ENCODE assay signal across 1 cellular context in the genomic region with DNA sequence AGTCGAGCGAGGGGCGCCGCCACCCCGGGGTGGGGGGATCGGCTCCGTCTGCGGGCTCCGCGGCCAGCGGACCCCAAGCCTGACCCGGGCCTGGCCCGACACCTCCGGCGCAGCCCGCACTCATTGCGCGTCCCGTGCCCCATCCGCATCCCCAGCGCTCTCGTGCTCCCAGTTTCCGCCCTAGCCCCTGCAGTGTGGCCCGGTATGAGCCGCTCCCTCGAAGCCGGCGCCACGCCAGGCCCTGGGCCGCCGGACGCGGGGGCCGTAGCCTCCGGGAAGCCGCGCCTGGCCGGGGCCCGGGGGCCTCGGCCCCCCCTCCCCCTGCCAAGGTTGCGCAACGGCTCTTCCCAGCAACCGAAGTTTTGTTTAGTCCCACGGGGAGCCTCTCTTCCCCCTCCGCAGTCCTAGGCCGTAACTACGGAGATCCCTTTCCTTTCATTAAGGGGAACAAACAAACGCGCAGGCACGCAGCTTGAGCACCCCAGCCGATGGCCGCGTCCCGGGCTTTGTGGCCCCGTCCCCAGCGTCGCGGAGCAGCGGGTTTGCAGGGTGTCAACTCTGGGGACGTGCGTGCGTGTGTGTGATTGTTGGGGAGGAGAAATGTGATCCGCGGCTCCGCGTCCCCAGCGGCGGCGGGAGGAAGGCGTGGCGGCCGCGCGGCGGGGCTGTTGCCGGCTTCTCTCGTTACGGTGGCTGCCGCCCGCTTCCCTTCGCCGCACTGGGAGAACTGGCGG.
TF ChIP-seq lines count a peak whose summit lies in the region.

No MANE protein-coding gene starts in this region.

TF ChIP-seq in HepG2, 621 proteins besides CTCF, POLR2A, EP300 and RAD21 (continued from another document and continues in another):
- TF ChIP-seq, protein P1, sequence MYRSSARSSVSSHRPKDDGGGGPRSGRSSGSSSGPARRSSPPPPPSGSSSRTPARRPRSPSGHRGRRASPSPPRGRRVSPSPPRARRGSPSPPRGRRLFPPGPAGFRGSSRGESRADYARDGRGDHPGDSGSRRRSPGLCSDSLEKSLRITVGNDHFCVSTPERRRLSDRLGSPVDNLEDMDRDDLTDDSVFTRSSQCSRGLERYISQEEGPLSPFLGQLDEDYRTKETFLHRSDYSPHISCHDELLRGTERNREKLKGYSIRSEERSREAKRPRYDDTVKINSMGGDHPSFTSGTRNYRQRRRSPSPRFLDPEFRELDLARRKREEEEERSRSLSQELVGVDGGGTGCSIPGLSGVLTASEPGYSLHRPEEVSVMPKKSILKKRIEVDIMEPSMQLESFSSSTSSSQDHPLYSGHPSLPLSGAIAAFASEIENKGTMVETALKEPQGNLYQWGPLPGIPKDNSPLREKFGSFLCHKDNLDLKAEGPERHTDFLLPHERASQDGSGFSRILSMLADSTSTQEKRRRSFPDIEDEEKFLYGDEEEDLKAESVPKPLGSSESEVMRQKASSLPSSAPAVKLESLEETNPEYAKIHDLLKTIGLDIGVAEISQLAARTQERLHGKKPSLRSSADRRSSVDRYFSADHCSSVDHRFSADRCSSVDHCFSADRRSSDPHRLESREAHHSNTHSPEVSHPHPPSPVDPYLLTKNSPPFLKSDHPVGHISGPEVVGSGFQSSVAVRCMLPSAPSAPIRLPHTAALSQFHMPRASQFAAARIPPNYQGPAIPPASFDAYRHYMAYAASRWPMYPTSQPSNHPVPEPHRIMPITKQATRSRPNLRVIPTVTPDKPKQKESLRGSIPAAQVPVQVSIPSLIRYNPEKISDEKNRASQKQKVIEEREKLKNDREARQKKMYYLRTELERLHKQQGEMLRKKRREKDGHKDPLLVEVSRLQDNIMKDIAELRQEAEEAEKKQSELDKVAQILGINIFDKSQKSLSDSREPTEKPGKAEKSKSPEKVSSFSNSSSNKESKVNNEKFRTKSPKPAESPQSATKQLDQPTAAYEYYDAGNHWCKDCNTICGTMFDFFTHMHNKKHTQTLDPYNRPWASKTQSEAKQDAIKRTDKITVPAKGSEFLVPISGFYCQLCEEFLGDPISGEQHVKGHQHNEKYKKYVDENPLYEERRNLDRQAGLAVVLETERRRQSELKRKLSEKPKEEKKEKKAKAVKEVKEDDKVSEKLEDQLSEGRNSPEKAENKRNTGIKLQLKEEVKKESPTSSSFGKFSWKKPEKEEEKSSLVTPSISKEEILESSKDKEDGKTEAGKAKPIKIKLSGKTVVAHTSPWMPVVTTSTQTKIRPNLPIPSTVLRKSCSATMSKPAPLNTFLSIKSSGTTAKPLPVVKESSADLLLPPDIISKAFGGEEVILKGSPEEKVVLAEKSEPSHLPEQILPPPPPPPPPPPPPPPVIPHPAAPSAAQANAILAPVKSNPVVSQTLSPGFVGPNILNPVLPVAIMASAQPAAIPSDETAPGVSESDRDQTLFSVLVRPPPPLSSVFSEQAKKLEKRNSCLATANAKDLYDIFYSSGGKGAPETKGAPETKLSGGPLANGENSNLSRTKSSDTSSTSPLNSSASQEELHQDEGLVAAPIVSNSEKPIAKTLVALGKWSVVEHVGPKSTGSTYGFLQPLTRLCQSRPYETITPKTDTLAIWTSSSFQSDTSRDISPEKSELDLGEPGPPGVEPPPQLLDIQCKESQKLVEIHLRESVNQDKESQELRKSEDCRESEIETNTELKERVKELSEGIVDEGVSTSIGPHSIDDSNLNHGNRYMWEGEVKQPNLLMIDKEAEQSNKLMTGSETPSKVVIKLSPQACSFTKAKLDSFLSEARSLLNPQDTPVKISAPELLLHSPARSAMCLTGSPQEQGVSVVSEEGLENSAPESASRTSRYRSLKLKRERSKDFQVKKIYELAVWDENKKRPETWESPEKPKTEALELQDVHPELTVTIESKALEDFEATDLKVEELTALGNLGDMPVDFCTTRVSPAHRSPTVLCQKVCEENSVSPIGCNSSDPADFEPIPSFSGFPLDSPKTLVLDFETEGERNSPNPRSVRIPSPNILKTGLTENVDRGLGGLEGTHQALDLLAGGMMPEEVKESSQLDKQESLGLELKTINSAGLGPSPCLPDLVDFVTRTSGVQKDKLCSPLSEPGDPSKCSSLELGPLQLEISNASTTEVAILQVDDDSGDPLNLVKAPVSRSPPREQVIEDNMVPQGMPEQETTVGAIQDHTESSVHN (CRISPR knock-in tag; IDR thresholded peaks at IDR 0.05) = 0 out of 2 replicates have a peak, but pooled peaks have one; percentile 36
- TF ChIP-seq, protein P2, sequence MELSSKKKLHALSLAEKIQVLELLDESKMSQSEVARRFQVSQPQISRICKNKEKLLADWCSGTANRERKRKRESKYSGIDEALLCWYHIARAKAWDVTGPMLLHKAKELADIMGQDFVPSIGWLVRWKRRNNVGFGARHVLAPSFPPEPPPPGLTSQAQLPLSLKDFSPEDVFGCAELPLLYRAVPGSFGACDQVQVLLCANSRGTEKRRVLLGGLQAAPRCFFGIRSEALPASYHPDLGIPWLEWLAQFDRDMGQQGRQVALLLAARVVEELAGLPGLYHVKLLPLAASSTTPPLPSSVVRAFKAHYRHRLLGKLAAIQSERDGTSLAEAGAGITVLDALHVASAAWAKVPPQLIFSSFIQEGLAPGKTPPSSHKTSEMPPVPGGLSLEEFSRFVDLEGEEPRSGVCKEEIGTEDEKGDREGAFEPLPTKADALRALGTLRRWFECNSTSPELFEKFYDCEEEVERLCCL (CRISPR knock-in tag; IDR thresholded peaks at IDR 0.05; ENCODE audit: borderline replicate concordance) = no peak
- TF ChIP-seq ZSCAN21 (CRISPR knock-in tag; IDR thresholded peaks at IDR 0.05; ENCODE audit: borderline replicate concordance) (no peak; the same call in none of the 2 replicates), ISL2 (CRISPR knock-in tag; IDR thresholded peaks at IDR 0.05) (peak; percentile 23; the same call in 1 of the 2 replicates), AGO2 (optimal IDR thresholded peaks at IDR 0.05; ENCODE audit: low read depth, low read length) (peak; percentile 89), MAF1 (CRISPR knock-in tag; IDR thresholded peaks at IDR 0.05; ENCODE audit: borderline replicate concordance) (no peak), MAZ (IDR thresholded peaks at IDR 0.05; ENCODE audit: borderline replicate concordance, low read depth, low read length) (peak; percentile 36; the same call in 1 of the 2 replicates), MAZ (CRISPR knock-in tag; IDR thresholded peaks at IDR 0.05; ENCODE audit: low read depth) (peak; percentile 90; the same call in 1 of the 2 replicates), REXO4 (CRISPR knock-in tag; IDR thresholded peaks at IDR 0.05; ENCODE audit: borderline replicate concordance) (no peak), ZNF614 (CRISPR knock-in tag; IDR thresholded peaks at IDR 0.05; ENCODE audit: borderline replicate concordance) (no peak), ISX (CRISPR knock-in tag; conservative IDR thresholded peaks at IDR 0.05) (no peak; the same call in 1 of the 2 replicates), ZNF230 (CRISPR knock-in tag; IDR thresholded peaks at IDR 0.05) (no peak), PTBP1 (IDR thresholded peaks at IDR 0.05; ENCODE audit: low read depth, low read length, poor library complexity, severe bottlenecking) (no peak), SNRNP70 (IDR thresholded peaks at IDR 0.05; ENCODE audit: low read depth, low read length) (no peak), ZNF354B (CRISPR knock-in tag; IDR thresholded peaks at IDR 0.05) (no peak), ZKSCAN8 (CRISPR knock-in tag; IDR thresholded peaks at IDR 0.05; ENCODE audit: borderline replicate concordance) (no peak), ZNF781 (CRISPR knock-in tag; IDR thresholded peaks at IDR 0.05; ENCODE audit: borderline replicate concordance, not compliant biosample characterization) (no peak), REPIN1 (CRISPR knock-in tag; IDR thresholded peaks at IDR 0.05; ENCODE audit: borderline replicate concordance, low read depth) (peak; percentile 27; the same call in 1 of the 2 replicates), ZNF343 (CRISPR knock-in tag; IDR thresholded peaks at IDR 0.05) (no peak), FOXK1 (CRISPR knock-in tag; IDR thresholded peaks at IDR 0.05; ENCODE audit: borderline replicate concordance, low read depth) (no peak), ZNF225 (CRISPR knock-in tag; IDR thresholded peaks at IDR 0.05) (peak; percentile 13; the same call in 1 of the 2 replicates), SRSF1 (optimal IDR thresholded peaks at IDR 0.05; ENCODE audit: low read depth, low read length) (peak; percentile 14), HNRNPL (IDR thresholded peaks at IDR 0.05; ENCODE audit: low read depth, low read length) (0 out of 2 replicates have a peak, but pooled peaks have one; percentile 45)
- TF ChIP-seq, protein P3, sequence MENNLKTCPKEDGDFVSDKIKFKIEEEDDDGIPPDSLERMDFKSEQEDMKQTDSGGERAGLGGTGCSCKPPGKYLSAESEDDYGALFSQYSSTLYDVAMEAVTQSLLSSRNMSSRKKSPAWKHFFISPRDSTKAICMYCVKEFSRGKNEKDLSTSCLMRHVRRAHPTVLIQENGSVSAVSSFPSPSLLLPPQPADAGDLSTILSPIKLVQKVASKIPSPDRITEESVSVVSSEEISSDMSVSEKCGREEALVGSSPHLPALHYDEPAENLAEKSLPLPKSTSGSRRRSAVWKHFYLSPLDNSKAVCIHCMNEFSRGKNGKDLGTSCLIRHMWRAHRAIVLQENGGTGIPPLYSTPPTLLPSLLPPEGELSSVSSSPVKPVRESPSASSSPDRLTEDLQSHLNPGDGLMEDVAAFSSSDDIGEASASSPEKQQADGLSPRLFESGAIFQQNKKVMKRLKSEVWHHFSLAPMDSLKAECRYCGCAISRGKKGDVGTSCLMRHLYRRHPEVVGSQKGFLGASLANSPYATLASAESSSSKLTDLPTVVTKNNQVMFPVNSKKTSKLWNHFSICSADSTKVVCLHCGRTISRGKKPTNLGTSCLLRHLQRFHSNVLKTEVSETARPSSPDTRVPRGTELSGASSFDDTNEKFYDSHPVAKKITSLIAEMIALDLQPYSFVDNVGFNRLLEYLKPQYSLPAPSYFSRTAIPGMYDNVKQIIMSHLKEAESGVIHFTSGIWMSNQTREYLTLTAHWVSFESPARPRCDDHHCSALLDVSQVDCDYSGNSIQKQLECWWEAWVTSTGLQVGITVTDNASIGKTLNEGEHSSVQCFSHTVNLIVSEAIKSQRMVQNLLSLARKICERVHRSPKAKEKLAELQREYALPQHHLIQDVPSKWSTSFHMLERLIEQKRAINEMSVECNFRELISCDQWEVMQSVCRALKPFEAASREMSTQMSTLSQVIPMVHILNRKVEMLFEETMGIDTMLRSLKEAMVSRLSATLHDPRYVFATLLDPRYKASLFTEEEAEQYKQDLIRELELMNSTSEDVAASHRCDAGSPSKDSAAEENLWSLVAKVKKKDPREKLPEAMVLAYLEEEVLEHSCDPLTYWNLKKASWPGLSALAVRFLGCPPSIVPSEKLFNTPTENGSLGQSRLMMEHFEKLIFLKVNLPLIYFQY (CRISPR knock-in tag; IDR thresholded peaks at IDR 0.05; ENCODE audit: borderline replicate concordance) = no peak; the same call in 1 of the 2 replicates
- TF ChIP-seq, protein P4, sequence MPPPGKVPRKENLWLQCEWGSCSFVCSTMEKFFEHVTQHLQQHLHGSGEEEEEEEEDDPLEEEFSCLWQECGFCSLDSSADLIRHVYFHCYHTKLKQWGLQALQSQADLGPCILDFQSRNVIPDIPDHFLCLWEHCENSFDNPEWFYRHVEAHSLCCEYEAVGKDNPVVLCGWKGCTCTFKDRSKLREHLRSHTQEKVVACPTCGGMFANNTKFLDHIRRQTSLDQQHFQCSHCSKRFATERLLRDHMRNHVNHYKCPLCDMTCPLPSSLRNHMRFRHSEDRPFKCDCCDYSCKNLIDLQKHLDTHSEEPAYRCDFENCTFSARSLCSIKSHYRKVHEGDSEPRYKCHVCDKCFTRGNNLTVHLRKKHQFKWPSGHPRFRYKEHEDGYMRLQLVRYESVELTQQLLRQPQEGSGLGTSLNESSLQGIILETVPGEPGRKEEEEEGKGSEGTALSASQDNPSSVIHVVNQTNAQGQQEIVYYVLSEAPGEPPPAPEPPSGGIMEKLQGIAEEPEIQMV (CRISPR knock-in tag; IDR thresholded peaks at IDR 0.05; ENCODE audit: low read depth) = peak; percentile 80; the same call in 1 of the 2 replicates
- TF ChIP-seq, protein P5, sequence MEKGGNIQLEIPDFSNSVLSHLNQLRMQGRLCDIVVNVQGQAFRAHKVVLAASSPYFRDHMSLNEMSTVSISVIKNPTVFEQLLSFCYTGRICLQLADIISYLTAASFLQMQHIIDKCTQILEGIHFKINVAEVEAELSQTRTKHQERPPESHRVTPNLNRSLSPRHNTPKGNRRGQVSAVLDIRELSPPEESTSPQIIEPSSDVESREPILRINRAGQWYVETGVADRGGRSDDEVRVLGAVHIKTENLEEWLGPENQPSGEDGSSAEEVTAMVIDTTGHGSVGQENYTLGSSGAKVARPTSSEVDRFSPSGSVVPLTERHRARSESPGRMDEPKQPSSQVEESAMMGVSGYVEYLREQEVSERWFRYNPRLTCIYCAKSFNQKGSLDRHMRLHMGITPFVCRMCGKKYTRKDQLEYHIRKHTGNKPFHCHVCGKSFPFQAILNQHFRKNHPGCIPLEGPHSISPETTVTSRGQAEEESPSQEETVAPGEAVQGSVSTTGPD (CRISPR knock-in tag; IDR thresholded peaks at IDR 0.05) = no peak
- TF ChIP-seq, protein P6, sequence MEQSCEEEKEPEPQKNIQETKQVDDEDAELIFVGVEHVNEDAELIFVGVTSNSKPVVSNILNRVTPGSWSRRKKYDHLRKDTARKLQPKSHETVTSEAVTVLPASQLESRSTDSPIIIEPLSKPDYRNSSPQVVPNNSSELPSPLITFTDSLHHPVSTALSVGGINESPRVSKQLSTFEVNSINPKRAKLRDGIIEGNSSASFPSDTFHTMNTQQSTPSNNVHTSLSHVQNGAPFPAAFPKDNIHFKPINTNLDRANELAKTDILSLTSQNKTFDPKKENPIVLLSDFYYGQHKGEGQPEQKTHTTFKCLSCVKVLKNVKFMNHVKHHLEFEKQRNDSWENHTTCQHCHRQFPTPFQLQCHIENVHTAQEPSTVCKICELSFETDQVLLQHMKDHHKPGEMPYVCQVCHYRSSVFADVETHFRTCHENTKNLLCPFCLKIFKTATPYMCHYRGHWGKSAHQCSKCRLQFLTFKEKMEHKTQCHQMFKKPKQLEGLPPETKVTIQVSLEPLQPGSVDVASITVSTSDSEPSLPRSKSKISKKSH (CRISPR knock-in tag; IDR thresholded peaks at IDR 0.05; ENCODE audit: borderline replicate concordance) = no peak
- TF ChIP-seq, protein P7, sequence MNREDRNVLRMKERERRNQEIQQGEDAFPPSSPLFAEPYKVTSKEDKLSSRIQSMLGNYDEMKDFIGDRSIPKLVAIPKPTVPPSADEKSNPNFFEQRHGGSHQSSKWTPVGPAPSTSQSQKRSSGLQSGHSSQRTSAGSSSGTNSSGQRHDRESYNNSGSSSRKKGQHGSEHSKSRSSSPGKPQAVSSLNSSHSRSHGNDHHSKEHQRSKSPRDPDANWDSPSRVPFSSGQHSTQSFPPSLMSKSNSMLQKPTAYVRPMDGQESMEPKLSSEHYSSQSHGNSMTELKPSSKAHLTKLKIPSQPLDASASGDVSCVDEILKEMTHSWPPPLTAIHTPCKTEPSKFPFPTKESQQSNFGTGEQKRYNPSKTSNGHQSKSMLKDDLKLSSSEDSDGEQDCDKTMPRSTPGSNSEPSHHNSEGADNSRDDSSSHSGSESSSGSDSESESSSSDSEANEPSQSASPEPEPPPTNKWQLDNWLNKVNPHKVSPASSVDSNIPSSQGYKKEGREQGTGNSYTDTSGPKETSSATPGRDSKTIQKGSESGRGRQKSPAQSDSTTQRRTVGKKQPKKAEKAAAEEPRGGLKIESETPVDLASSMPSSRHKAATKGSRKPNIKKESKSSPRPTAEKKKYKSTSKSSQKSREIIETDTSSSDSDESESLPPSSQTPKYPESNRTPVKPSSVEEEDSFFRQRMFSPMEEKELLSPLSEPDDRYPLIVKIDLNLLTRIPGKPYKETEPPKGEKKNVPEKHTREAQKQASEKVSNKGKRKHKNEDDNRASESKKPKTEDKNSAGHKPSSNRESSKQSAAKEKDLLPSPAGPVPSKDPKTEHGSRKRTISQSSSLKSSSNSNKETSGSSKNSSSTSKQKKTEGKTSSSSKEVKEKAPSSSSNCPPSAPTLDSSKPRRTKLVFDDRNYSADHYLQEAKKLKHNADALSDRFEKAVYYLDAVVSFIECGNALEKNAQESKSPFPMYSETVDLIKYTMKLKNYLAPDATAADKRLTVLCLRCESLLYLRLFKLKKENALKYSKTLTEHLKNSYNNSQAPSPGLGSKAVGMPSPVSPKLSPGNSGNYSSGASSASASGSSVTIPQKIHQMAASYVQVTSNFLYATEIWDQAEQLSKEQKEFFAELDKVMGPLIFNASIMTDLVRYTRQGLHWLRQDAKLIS (CRISPR knock-in tag; IDR thresholded peaks at IDR 0.05) = no peak
